In genomic region chr11:61974766-61975631, GRCh38 we compare ENCODE assay signal across 1 cellular context.
A peak's percentile ranks its signal among the peaks of the same experiment; 100 is the strongest.
TF ChIP-seq lines count a peak whose summit lies in the region.

No MANE protein-coding gene starts in this region.

TF ChIP-seq in HepG2, 621 proteins besides CTCF, POLR2A, EP300 and RAD21 (continued from another document and continues in another):
- TF ChIP-seq, protein P1, sequence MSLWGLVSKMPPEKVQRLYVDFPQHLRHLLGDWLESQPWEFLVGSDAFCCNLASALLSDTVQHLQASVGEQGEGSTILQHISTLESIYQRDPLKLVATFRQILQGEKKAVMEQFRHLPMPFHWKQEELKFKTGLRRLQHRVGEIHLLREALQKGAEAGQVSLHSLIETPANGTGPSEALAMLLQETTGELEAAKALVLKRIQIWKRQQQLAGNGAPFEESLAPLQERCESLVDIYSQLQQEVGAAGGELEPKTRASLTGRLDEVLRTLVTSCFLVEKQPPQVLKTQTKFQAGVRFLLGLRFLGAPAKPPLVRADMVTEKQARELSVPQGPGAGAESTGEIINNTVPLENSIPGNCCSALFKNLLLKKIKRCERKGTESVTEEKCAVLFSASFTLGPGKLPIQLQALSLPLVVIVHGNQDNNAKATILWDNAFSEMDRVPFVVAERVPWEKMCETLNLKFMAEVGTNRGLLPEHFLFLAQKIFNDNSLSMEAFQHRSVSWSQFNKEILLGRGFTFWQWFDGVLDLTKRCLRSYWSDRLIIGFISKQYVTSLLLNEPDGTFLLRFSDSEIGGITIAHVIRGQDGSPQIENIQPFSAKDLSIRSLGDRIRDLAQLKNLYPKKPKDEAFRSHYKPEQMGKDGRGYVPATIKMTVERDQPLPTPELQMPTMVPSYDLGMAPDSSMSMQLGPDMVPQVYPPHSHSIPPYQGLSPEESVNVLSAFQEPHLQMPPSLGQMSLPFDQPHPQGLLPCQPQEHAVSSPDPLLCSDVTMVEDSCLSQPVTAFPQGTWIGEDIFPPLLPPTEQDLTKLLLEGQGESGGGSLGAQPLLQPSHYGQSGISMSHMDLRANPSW (CRISPR knock-in tag; IDR thresholded peaks at IDR 0.05; ENCODE audit: borderline replicate concordance) = no peak
- TF ChIP-seq NFE2L2 (IDR thresholded peaks at IDR 0.05; ENCODE audit: low read length) (no peak), HDAC6 (IDR thresholded peaks at IDR 0.05; ENCODE audit: low read depth, low read length) (no peak), ZNF784 (CRISPR knock-in tag; IDR thresholded peaks at IDR 0.05; ENCODE audit: borderline replicate concordance) (no peak), SYNCRIP (IDR thresholded peaks at IDR 0.05; ENCODE audit: insufficient read depth, low read depth, low read length) (no peak), JUND (CRISPR knock-in tag; IDR thresholded peaks at IDR 0.05) (no peak), KLF9 (CRISPR knock-in tag; IDR thresholded peaks at IDR 0.05; ENCODE audit: low read depth) (no peak), SP5 (CRISPR knock-in tag; IDR thresholded peaks at IDR 0.05; ENCODE audit: borderline replicate concordance, low read depth) (no peak), ZNF841 (CRISPR knock-in tag; IDR thresholded peaks at IDR 0.05; ENCODE audit: borderline replicate concordance) (no peak), MEIS2 (CRISPR knock-in tag; IDR thresholded peaks at IDR 0.05) (no peak), NCOA1 (CRISPR knock-in tag; IDR thresholded peaks at IDR 0.05) (no peak), ZNF614 (CRISPR knock-in tag; IDR thresholded peaks at IDR 0.05; ENCODE audit: borderline replicate concordance) (peak; percentile 71; the same call in 1 of the 2 replicates), MXI1 (IDR thresholded peaks at IDR 0.05; ENCODE audit: borderline replicate concordance, low read depth, low read length) (no peak), MLLT10 (CRISPR knock-in tag; IDR thresholded peaks at IDR 0.05) (no peak), NCOR1 (IDR thresholded peaks at IDR 0.05; ENCODE audit: borderline replicate concordance, low read length) (no peak), HOXA3 (CRISPR knock-in tag; IDR thresholded peaks at IDR 0.05) (peak; percentile 35; the same call in 1 of the 2 replicates), KIAA2018 (CRISPR knock-in tag; IDR thresholded peaks at IDR 0.05; ENCODE audit: borderline replicate concordance) (no peak), MYC (CRISPR knock-in tag; IDR thresholded peaks at IDR 0.05; ENCODE audit: borderline replicate concordance) (peak; percentile 76; the same call in 1 of the 2 replicates), KMT2B (CRISPR knock-in tag; IDR thresholded peaks at IDR 0.05) (no peak), ZNF749 (CRISPR knock-in tag; IDR thresholded peaks at IDR 0.05; ENCODE audit: borderline replicate concordance) (no peak), BRD4 (CRISPR knock-in tag; IDR thresholded peaks at IDR 0.05) (0 out of 2 replicates have a peak, but pooled peaks have one; percentile 47), TBL1XR1 (IDR thresholded peaks at IDR 0.05; ENCODE audit: borderline replicate concordance, low read length, partially characterized antibody) (no peak), U2AF1 (optimal IDR thresholded peaks at IDR 0.05; ENCODE audit: low read depth, low read length) (peak; percentile 77), YY1 (IDR thresholded peaks at IDR 0.05; ENCODE audit: insufficient read depth, insufficient replicate concordance, low read depth, low read length) (no peak), ZFY (CRISPR knock-in tag; IDR thresholded peaks at IDR 0.05) (no peak), PHF20 (CRISPR knock-in tag; IDR thresholded peaks at IDR 0.05) (no peak), E2F1 (CRISPR knock-in tag; IDR thresholded peaks at IDR 0.05) (no peak), ZBTB7B (CRISPR knock-in tag; IDR thresholded peaks at IDR 0.05) (peak; percentile 72; the same call in 1 of the 2 replicates), ZNF33A (CRISPR knock-in tag; IDR thresholded peaks at IDR 0.05; ENCODE audit: borderline replicate concordance) (no peak), ZNF879 (CRISPR knock-in tag; IDR thresholded peaks at IDR 0.05) (no peak), ZNF142 (CRISPR knock-in tag; IDR thresholded peaks at IDR 0.05) (no peak), CEBPB (IDR thresholded peaks at IDR 0.05; ENCODE audit: borderline replicate concordance, low read depth, low read length) (no peak), AGO2 (optimal IDR thresholded peaks at IDR 0.05; ENCODE audit: low read depth, low read length) (no peak)
- TF ChIP-seq, protein P2, sequence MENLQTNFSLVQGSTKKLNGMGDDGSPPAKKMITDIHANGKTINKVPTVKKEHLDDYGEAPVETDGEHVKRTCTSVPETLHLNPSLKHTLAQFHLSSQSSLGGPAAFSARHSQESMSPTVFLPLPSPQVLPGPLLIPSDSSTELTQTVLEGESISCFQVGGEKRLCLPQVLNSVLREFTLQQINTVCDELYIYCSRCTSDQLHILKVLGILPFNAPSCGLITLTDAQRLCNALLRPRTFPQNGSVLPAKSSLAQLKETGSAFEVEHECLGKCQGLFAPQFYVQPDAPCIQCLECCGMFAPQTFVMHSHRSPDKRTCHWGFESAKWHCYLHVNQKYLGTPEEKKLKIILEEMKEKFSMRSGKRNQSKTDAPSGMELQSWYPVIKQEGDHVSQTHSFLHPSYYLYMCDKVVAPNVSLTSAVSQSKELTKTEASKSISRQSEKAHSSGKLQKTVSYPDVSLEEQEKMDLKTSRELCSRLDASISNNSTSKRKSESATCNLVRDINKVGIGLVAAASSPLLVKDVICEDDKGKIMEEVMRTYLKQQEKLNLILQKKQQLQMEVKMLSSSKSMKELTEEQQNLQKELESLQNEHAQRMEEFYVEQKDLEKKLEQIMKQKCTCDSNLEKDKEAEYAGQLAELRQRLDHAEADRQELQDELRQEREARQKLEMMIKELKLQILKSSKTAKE (CRISPR knock-in tag; IDR thresholded peaks at IDR 0.05; ENCODE audit: borderline replicate concordance) = no peak
- TF ChIP-seq, protein P3, sequence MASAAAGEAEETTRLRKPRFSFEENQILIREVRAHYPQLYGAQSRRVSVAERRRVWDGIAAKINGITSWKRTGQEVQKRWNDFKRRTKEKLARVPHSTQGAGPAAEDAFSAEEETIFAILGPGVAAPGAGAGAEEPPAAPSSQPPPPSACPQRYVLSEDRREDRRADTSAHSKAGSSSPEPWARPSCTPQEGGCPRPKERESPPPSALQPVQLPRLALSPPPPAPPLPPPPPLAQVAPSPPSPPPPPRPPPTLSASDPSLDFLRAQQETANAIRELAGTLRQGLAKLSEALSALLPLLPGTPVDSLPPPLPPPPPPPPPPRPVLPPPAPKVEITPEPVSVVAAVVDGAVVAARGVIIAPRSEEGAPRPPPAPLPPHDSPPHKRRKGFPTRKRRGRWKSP (CRISPR knock-in tag; IDR thresholded peaks at IDR 0.05) = no peak
